ENCODE assay signal across 2 cellular contexts in the genomic region with DNA sequence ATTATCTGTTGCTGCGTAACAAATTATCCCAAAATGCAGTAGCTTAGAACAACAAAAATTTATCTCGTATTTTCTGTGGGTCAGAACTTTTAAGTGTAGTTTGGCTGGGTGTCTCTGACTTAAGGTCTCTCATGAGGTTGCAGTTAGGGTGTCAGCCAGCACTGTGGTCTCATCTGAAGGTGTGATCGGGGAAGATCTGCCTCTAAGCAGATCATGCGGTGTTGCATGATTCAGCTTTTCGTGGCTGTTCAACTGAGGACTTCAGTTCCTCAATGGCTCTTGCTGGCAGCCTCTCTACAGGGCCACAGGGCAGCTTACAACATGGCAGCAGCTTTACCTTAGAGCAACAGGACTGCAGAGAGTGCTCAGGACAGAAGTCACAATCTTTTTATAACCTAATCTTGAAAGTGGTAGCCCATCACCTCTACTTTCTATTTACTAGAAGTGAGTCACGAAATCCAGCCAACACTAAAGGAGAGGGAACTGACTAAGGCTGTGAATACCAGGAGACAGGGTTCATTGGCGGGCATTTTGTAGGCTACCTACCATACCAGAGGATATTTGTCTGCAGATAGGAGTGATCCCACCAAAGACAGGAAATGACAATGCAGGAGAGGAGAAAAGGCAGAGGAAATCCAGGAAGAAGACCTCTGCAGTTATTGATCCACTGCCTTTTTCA.
TF ChIP-seq lines count a peak whose summit lies in the region.

No MANE protein-coding gene starts in this region.

TF ChIP-seq in HEK293, 187 proteins besides CTCF, POLR2A, EP300 and RAD21:
- TF ChIP-seq, protein P1, sequence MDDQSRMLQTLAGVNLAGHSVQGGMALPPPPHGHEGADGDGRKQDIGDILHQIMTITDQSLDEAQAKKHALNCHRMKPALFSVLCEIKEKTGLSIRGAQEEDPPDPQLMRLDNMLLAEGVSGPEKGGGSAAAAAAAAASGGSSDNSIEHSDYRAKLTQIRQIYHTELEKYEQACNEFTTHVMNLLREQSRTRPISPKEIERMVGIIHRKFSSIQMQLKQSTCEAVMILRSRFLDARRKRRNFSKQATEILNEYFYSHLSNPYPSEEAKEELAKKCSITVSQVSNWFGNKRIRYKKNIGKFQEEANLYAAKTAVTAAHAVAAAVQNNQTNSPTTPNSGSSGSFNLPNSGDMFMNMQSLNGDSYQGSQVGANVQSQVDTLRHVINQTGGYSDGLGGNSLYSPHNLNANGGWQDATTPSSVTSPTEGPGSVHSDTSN (CRISPR knock-in tag; IDR thresholded peaks at IDR 0.05), result no peak
- TF ChIP-seq RBAK (tag by site-specific recombination; IDR thresholded peaks at IDR 0.05), result 0 out of 2 replicates have a peak, but pooled peaks have one; percentile 39
- peak; percentile 38 for TF ChIP-seq SETDB1 (IDR thresholded peaks at IDR 0.05; ENCODE audit: insufficient read length, low read length)
TF ChIP-seq in HEK293: peak in this region for 2.

TF ChIP-seq in IMR-90, 13 proteins besides CTCF, POLR2A, EP300 and RAD21:
- no peak for TF ChIP-seq MAZ (IDR thresholded peaks at IDR 0.05; ENCODE audit: borderline replicate concordance, low read depth, low read length)
- no peak for TF ChIP-seq NFE2L2 (IDR thresholded peaks at IDR 0.05; ENCODE audit: low read depth, low read length)
- TF ChIP-seq SMC3 (IDR thresholded peaks at IDR 0.05; ENCODE audit: low read depth, low read length), result no peak
